ENCODE assay signal across 26 cellular contexts in genomic region chr2:123514808-123515207, GRCh38.
DNase-seq lines count a peak whose midpoint lies in the region; ATAC-seq and TF ChIP-seq lines count a peak whose summit lies in the region.
"Had no signal": no experiment of that assay in that cellular context is flagged by ENCODE, and none has a peak within 500 bp of the region (broad histone marks: within the 10 kb centered on the region; RNA-seq: fewer than 3 reads in every experiment).

No MANE protein-coding gene starts in this region.

- H3K4me3 ChIP-seq in GM23338 = no peak overlapping the region; the same call in 1 of the 2 replicates
- H3K4me3 ChIP-seq in PC-9 = no peak overlapping the region
- no peak overlapping the region for H3K4me3 ChIP-seq in endodermal cell (ENCODE audit: low read length)
- no peak overlapping the region for H3K4me3 ChIP-seq in neural progenitor cell
- H3K4me3 ChIP-seq: adrenal gland, gastroesophageal sphincter, prostate gland, thyroid gland, uterus had no signal

- H3K27ac Mint-ChIP-seq in GM23338 = no peak overlapping the region
- H3K27ac Mint-ChIP-seq in endodermal cell = peak overlapping the region; percentile 64
- H3K27ac Mint-ChIP-seq in neural progenitor cell = no peak overlapping the region
- H3K27ac Mint-ChIP-seq in CD4-positive, alpha-beta T cell = no peak overlapping the region
- H3K27ac Mint-ChIP-seq in glutamatergic neuron (ENCODE audit: unreplicated experiment) = no peak overlapping the region
- H3K27ac Mint-ChIP-seq: activated CD8-positive, alpha-beta T cell treated with anti-CD3 and anti-CD28 coated beads for 36 hours; activated naive CD4-positive, alpha-beta T cell treated with anti-CD3 and anti-CD28 coated beads, Interleukin-2, amount 10 ng/mL, durations not matched to agents 7 days and 5 days; brain had no signal

- H3K27me3 ChIP-seq in GM23338 (ENCODE audit: insufficient read depth) (no peaks in the 10 kb centered on the region), PC-9 (ENCODE audit: insufficient read depth, low read depth) (no peaks in the 10 kb centered on the region), endodermal cell (ENCODE audit: control insufficient read depth, insufficient read depth, low read length, poor library complexity, severe bottlenecking) (no peaks in the 10 kb centered on the region), neural progenitor cell (no peaks in the 10 kb centered on the region)
- H3K27me3 ChIP-seq in CD4-positive, alpha-beta T cell (ENCODE audit: control insufficient read depth, insufficient read depth, low read length) = no peaks in the 10 kb centered on the region
- H3K27me3 ChIP-seq: adrenal gland, gastroesophageal sphincter, neutrophil, thyroid gland, uterus had no signal

- H3K27me3 Mint-ChIP-seq in GM23338 (ENCODE audit: insufficient read depth, low read depth, poor library complexity) (no peaks in the 10 kb centered on the region), endodermal cell (ENCODE audit: insufficient read depth) (no peaks in the 10 kb centered on the region), neural progenitor cell (ENCODE audit: insufficient read depth, low read depth) (no peaks in the 10 kb centered on the region), glutamatergic neuron (ENCODE audit: unreplicated experiment) (no peaks in the 10 kb centered on the region)
- no peaks in the 10 kb centered on the region for H3K27me3 Mint-ChIP-seq in CD4-positive, alpha-beta T cell
- H3K27me3 Mint-ChIP-seq: activated CD8-positive, alpha-beta T cell treated with anti-CD3 and anti-CD28 coated beads for 36 hours; activated naive CD4-positive, alpha-beta T cell treated with anti-CD3 and anti-CD28 coated beads, Interleukin-2, amount 10 ng/mL, durations not matched to agents 7 days and 5 days; brain had no signal

- no peaks in the 10 kb centered on the region for H3K9me2 ChIP-seq in GM23338 (ENCODE audit: insufficient read depth)
- no peaks in the 10 kb centered on the region for H3K9me2 ChIP-seq in PC-9 (ENCODE audit: insufficient read depth)

- H3K36me3 Mint-ChIP-seq in GM23338 (ENCODE audit: low read depth) (no peaks in the 10 kb centered on the region), endodermal cell (ENCODE audit: low read depth) (no peaks in the 10 kb centered on the region), neural progenitor cell (peaks cover 3% of the 10 kb centered on the region), glutamatergic neuron (ENCODE audit: unreplicated experiment) (no peaks in the 10 kb centered on the region)
- no peaks in the 10 kb centered on the region for H3K36me3 Mint-ChIP-seq in CD4-positive, alpha-beta T cell (ENCODE audit: low read depth)
- H3K36me3 Mint-ChIP-seq: activated naive CD4-positive, alpha-beta T cell treated with anti-CD3 and anti-CD28 coated beads, Interleukin-2, amount 10 ng/mL, durations not matched to agents 7 days and 5 days; brain had no signal

- H3K79me2 ChIP-seq in GM23338 (replicated peaks; ENCODE audit: insufficient read depth) = no peaks in the 10 kb centered on the region
- H3K79me2 ChIP-seq in PC-9 (ENCODE audit: low read depth) = no peaks in the 10 kb centered on the region
- H3K79me2 ChIP-seq in neural progenitor cell (ENCODE audit: low read depth) = no peaks in the 10 kb centered on the region

- H2AFZ ChIP-seq in GM23338 = peak overlapping the region; percentile 82; the same call in 1 of the 2 replicates
- 0 out of 2 replicates have a peak overlapping the region, but pooled peaks have one; percentile 15 for H2AFZ ChIP-seq in PC-9
- H2AFZ ChIP-seq in neural progenitor cell (replicated peaks) = no peak overlapping the region

- no TSS peak for BruUV-seq in PC-9 (replicated peaks; lab: Mats Ljungman, UMichigan)

- H3K9me3 ChIP-seq in PC-9 (ENCODE audit: insufficient read depth, low read depth) (no peaks in the 10 kb centered on the region), endodermal cell (ENCODE audit: control insufficient read depth, low read length) (no peaks in the 10 kb centered on the region), neural progenitor cell (ENCODE audit: low read depth) (no peaks in the 10 kb centered on the region)
- H3K9me3 ChIP-seq in CD4-positive, alpha-beta T cell (ENCODE audit: control insufficient read depth, low read length) = no peaks in the 10 kb centered on the region
- H3K9me3 ChIP-seq: adrenal gland, gastroesophageal sphincter, neutrophil, prostate gland, thyroid gland, uterus had no signal

- POLR2A ChIA-PET in PC-9 (lab: Charles Lee; ENCODE audit: unreplicated experiment) = no interaction called here
- POLR2A ChIA-PET in CD4-positive, alpha-beta T cell (lab: Charles Lee) = no interaction called here

- H3F3A ChIP-seq in GM23338 (replicated peaks; ENCODE audit: low read depth) = no peaks in the 10 kb centered on the region
- H3F3A ChIP-seq in PC-9 (ENCODE audit: insufficient read depth, low read depth) = no peaks in the 10 kb centered on the region
- H3F3A ChIP-seq in neural progenitor cell (ENCODE audit: low read depth) = no peaks in the 10 kb centered on the region

- H3K4me1 ChIP-seq in GM23338 (ENCODE audit: insufficient read depth) (peaks cover 15% of the 10 kb centered on the region), PC-9 (replicated peaks; ENCODE audit: insufficient read depth) (no peaks in the 10 kb centered on the region), endodermal cell (ENCODE audit: control insufficient read depth, insufficient read depth, low read length) (peaks cover 5% of the 10 kb centered on the region), neural progenitor cell (no peaks in the 10 kb centered on the region)
- H3K4me1 ChIP-seq: adrenal gland, gastroesophageal sphincter, prostate gland, thyroid gland, uterus had no signal

- H3K4me2 ChIP-seq in GM23338 (no peak overlapping the region; the same call in 1 of the 2 replicates), PC-9 (no peak overlapping the region), neural progenitor cell (peak overlapping the region; percentile 21)

- peak; percentile 62 for ATAC-seq in GM23338
- no peak for ATAC-seq in CD4-positive, alpha-beta T cell (ENCODE audit: poor library complexity)
- ATAC-seq: activated CD8-positive, alpha-beta T cell treated with anti-CD3 and anti-CD28 coated beads for 36 hours; gastroesophageal sphincter; HCT116; PC-3 had no signal

- no peaks in the 10 kb centered on the region for H3K9me3 Mint-ChIP-seq in GM23338
- H3K9me3 Mint-ChIP-seq in endodermal cell = no peaks in the 10 kb centered on the region
- H3K9me3 Mint-ChIP-seq in neural progenitor cell = no peaks in the 10 kb centered on the region
- H3K9me3 Mint-ChIP-seq in CD4-positive, alpha-beta T cell = peaks cover 7% of the 10 kb centered on the region
- no peaks in the 10 kb centered on the region for H3K9me3 Mint-ChIP-seq in glutamatergic neuron (ENCODE audit: unreplicated experiment)
- H3K9me3 Mint-ChIP-seq: activated CD8-positive, alpha-beta T cell treated with anti-CD3 and anti-CD28 coated beads for 36 hours; activated naive CD4-positive, alpha-beta T cell treated with anti-CD3 and anti-CD28 coated beads, Interleukin-2, amount 10 ng/mL, durations not matched to agents 7 days and 5 days; brain had no signal

- H3K36me3 ChIP-seq in GM23338 (ENCODE audit: insufficient read depth) (no peaks in the 10 kb centered on the region), PC-9 (ENCODE audit: low read depth) (no peaks in the 10 kb centered on the region), endodermal cell (ENCODE audit: control insufficient read depth, insufficient read depth, low read length) (no peaks in the 10 kb centered on the region), neural progenitor cell (no peaks in the 10 kb centered on the region)
- H3K36me3 ChIP-seq: adrenal gland, gastroesophageal sphincter, neutrophil, prostate gland, thyroid gland, uterus had no signal

- H4K20me1 ChIP-seq in GM23338 (replicated peaks; ENCODE audit: insufficient read depth) (no peaks in the 10 kb centered on the region), PC-9 (ENCODE audit: insufficient read depth) (no peaks in the 10 kb centered on the region), neural progenitor cell (ENCODE audit: low read depth) (no peaks in the 10 kb centered on the region)

- H3K9ac ChIP-seq in endodermal cell (ENCODE audit: extremely low read depth, low read length, poor library complexity, severe bottlenecking) (no peak overlapping the region), neural progenitor cell (no peak overlapping the region)

- CTCF ChIA-PET in PC-9 (lab: Charles Lee) = no interaction called here
- CTCF ChIA-PET in CD4-positive, alpha-beta T cell (lab: Charles Lee) = no interaction called here

- peak; percentile 21 to 26; a peak in 2 of 4 replicates for TF ChIP-seq CTCF in GM23338 (conservative IDR thresholded peaks at IDR 0.05; ENCODE audit: low read depth in 2 of 2)
- TF ChIP-seq CTCF in PC-9 (conservative IDR thresholded peaks at IDR 0.05) = peak; percentile 54; the same call in 1 of the 2 replicates
- peak; percentile 58 for TF ChIP-seq CTCF in endodermal cell (conservative IDR thresholded peaks at IDR 0.05)
- TF ChIP-seq CTCF in neural progenitor cell (IDR thresholded peaks at IDR 0.05) = peak; percentile 30
- no peak for TF ChIP-seq CTCF in CD4-positive, alpha-beta T cell (IDR thresholded peaks at IDR 0.05)
- no peak for TF ChIP-seq CTCF in glutamatergic neuron (IDR thresholded peaks at IDR 0.05; ENCODE audit: partially characterized antibody, unreplicated experiment)

- no peak overlapping the region for H3K27ac ChIP-seq in GM23338 (ENCODE audit: low read depth)
- no peak overlapping the region for H3K27ac ChIP-seq in PC-9
- no peak overlapping the region for H3K27ac ChIP-seq in endodermal cell (ENCODE audit: low read depth, low read length)
- no peak overlapping the region for H3K27ac ChIP-seq in neural progenitor cell
- H3K27ac ChIP-seq in CD4-positive, alpha-beta T cell (ENCODE audit: low read depth, low read length) = no peak overlapping the region
- H3K27ac ChIP-seq: adrenal gland, gastroesophageal sphincter, neutrophil, prostate gland, thyroid gland, uterus had no signal

- H3K4me3 Mint-ChIP-seq in GM23338 (no peak overlapping the region), endodermal cell (no peak overlapping the region), neural progenitor cell (no peak overlapping the region), glutamatergic neuron (ENCODE audit: unreplicated experiment) (no peak overlapping the region)
- H3K4me3 Mint-ChIP-seq in CD4-positive, alpha-beta T cell = no peak overlapping the region
- H3K4me3 Mint-ChIP-seq: activated CD8-positive, alpha-beta T cell treated with anti-CD3 and anti-CD28 coated beads for 36 hours; activated naive CD4-positive, alpha-beta T cell treated with anti-CD3 and anti-CD28 coated beads, Interleukin-2, amount 10 ng/mL, durations not matched to agents 7 days and 5 days; brain had no signal

- DNase-seq in GM23338 (ENCODE audit: low spot score) = peak; percentile 38
- peak in 1 of 2 experiments; percentile 34 for DNase-seq in PC-9
- DNase-seq in endodermal cell = peak; percentile 49
- DNase-seq in neural progenitor cell (ENCODE audit: low spot score) = peak; percentile 8
- no peak for DNase-seq in NK-92 treated with Interleukin-12 subunit alpha and Interleukin-12 subunit beta, amount 100 ng/mL, for 24 hours (lab: John Stamatoyannopoulos, UW)
- DNase-seq in CD4-positive, alpha-beta T cell = no peak
- no peak for DNase-seq in glutamatergic neuron
- DNase-seq: activated CD8-positive, alpha-beta T cell treated with anti-CD3 and anti-CD28 coated beads for 36 hours; activated naive CD4-positive, alpha-beta T cell treated with anti-CD3 and anti-CD28 coated beads, Interleukin-2, amount 10 ng/mL, durations not matched to agents 7 days and 5 days; adrenal gland; cerebellar nuclear complex; dermis blood vessel endothelial cell; DMS153; NCI-H1694; NCI-H446 treated with DMSO at 0.1 percent for 48 hours; PC-3; SHP77; stimulated activated CD4-positive, alpha-beta T cell treated with anti-CD3 and anti-CD28 coated beads, Interleukin-4, amount 100 ng/mL, for 24 hours; T-helper 2 cell; thyroid gland; uterus had no signal

- intact Hi-C loops in PC-9 (cut with micrococcal nuclease; ENCODE audit: unreplicated experiment) = no loop called here
- intact Hi-C loops in CD4-positive, alpha-beta T cell (cut with DNase I, micrococcal nuclease) = no loop called here

- H3K4me1 Mint-ChIP-seq in GM23338 = peaks cover 8% of the 10 kb centered on the region; the same call in 2 of the 3 replicates
- H3K4me1 Mint-ChIP-seq in endodermal cell = peaks cover 9% of the 10 kb centered on the region
- peaks cover 17% of the 10 kb centered on the region for H3K4me1 Mint-ChIP-seq in neural progenitor cell
- H3K4me1 Mint-ChIP-seq in CD4-positive, alpha-beta T cell (ENCODE audit: low read depth) = no peaks in the 10 kb centered on the region
- no peaks in the 10 kb centered on the region for H3K4me1 Mint-ChIP-seq in glutamatergic neuron (ENCODE audit: low read depth, unreplicated experiment)
- H3K4me1 Mint-ChIP-seq: activated naive CD4-positive, alpha-beta T cell treated with anti-CD3 and anti-CD28 coated beads, Interleukin-2, amount 10 ng/mL, durations not matched to agents 7 days and 5 days had no signal

- 85 to 89% methylated on average over 8 of the region's 8 CpGs for WGBS in endodermal cell (ENCODE audit: insufficient coverage in 1 of 2, insufficient read length in 1 of 2), 2 experiments

Comparison
In these comparisons a context has a peak if more than half of its experiments do, and no peak if none do; other contexts are left out.
1. DNase-seq: peak in GM23338 (single experiment), endodermal cell (single experiment) and neural progenitor cell (single experiment); none in NK-92 treated with Interleukin-12 subunit alpha and Interleukin-12 subunit beta, amount 100 ng/mL, for 24 hours (single experiment), CD4-positive, alpha-beta T cell (0 of 10) and glutamatergic neuron (single experiment).
2. CTCF ChIP-seq: peak in GM23338 (2 of 2), PC-9 (single experiment), endodermal cell (single experiment) and neural progenitor cell (single experiment); none in CD4-positive, alpha-beta T cell (single experiment) and glutamatergic neuron (single experiment).